Comparison of ENCODE assay signal across 30 cellular contexts in the genomic region with DNA sequence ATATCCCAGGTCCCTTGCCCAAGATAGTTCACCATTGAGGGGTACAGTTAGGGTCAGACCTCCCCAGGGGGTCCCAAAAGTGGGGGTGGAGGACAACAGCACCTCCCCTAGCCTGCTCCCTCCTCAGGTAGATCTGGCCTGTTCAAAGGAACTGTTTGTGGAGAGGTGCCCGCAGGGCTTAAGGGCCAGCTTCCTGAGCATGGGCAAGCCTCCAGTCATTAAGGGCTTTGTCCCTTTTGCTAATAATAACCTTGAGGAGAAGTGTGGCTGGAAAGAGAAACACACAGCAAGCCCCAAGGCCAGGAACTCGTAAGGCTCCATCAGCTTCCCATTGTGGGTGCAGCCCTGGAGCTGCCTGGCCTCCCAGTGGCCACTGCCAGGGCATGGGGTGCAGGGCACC. TPM values are rescaled to one million over a fixed set of nuclear protein-coding genes. Genes with fewer than 3 reads are reported as not detected.
"Had no signal": no experiment of that assay in that cellular context is flagged by ENCODE, and none has a peak within 500 bp of the region (broad histone marks: within the 10 kb centered on the region; RNA-seq: fewer than 3 reads in every experiment).

No MANE protein-coding gene starts in this region.

- H3K27ac ChIP-seq: ascending aorta, breast epithelium, cardiac muscle cell, colonic mucosa, dorsolateral prefrontal cortex, esophagus squamous epithelium, gastroesophageal sphincter, VCaP had no signal

- H3K27me3 ChIP-seq: ascending aorta, cardiac muscle cell, colonic mucosa, dorsolateral prefrontal cortex had no signal

- DNase-seq: activated CD4-positive, alpha-beta memory T cell treated with anti-CD3 and anti-CD28 coated beads, Interleukin-2, amount 10 ng/mL, durations not matched to agents 7 days and 5 days; activated CD4-positive, alpha-beta T cell treated with anti-CD3 and anti-CD28 coated beads for 1 hour; activated CD4-positive, alpha-beta T cell treated with anti-CD3 and anti-CD28 coated beads for 4 hours; activated CD4-positive, alpha-beta T cell treated with anti-CD3 and anti-CD28 coated beads, Interleukin-2, amount 10 ng/mL, durations not matched to agents 7 days and 5 days; activated CD4-positive, alpha-beta T cell treated with anti-CD3 and anti-CD28 coated beads, Interleukin-2, amount 50 U/mL, for 4 hours; activated CD8-positive, alpha-beta memory T cell treated with anti-CD3 and anti-CD28 coated beads, Interleukin-2, amount 50 U/mL, for 48 hours; activated gamma-delta T cell; activated naive CD4-positive, alpha-beta T cell; activated naive CD4-positive, alpha-beta T cell treated with anti-CD3 and anti-CD28 coated beads, Interleukin-2, amount 10 ng/mL, durations not matched to agents 7 days and 5 days; activated naive CD8-positive, alpha-beta T cell treated with anti-CD3 and anti-CD28 coated beads, Interleukin-2, amount 10 ng/mL, durations not matched to agents 7 days and 5 days; activated T-cell treated with anti-CD3 and anti-CD28 coated beads for 4 hours; activated T-cell treated with anti-CD3 and anti-CD28 coated beads, Interleukin-2, amount 50 U/mL, for 24 hours; activated T-cell treated with anti-CD3 and anti-CD28 coated beads, Interleukin-2, amount 50 U/mL, for 72 hours; central memory CD4-positive, alpha-beta T cell; cerebellar nuclear complex; colonic mucosa; dorsolateral prefrontal cortex; effector memory CD4-positive, alpha-beta T cell; endodermal cell; erythroblast; esophagus squamous epithelium; foreskin melanocyte; T-helper 2 cell had no signal

- H3K9me3 ChIP-seq: ascending aorta, colonic mucosa, esophagus squamous epithelium, gastroesophageal sphincter had no signal

- H3K36me3 ChIP-seq: ascending aorta, breast epithelium, cardiac muscle cell, colonic mucosa, esophagus squamous epithelium, gastroesophageal sphincter had no signal

- H3K4me1 ChIP-seq: ascending aorta, breast epithelium, colonic mucosa, esophagus squamous epithelium, gastroesophageal sphincter had no signal

- ATAC-seq: activated naive CD4-positive, alpha-beta T cell treated with anti-CD3 and anti-CD28 coated beads, Interleukin-2, amount 50 U/mL, for 72 hours; activated T-cell treated with anti-CD3 and anti-CD28 coated beads, Interleukin-2, amount 50 U/mL, for 72 hours; gastroesophageal sphincter; WTC11 had no signal

- H3K4me3 ChIP-seq: ascending aorta, breast epithelium, cardiac muscle cell, colonic mucosa, dorsolateral prefrontal cortex, esophagus squamous epithelium, gastroesophageal sphincter had no signal

RNA-seq across cellular contexts. Expression of gene ISG20, which starts 47.4 kb away (rescaled TPM):
- polyA plus RNA-seq: cardiac muscle cell had no signal
